17 cellular contexts compared by ENCODE assay signal in the genomic region with DNA sequence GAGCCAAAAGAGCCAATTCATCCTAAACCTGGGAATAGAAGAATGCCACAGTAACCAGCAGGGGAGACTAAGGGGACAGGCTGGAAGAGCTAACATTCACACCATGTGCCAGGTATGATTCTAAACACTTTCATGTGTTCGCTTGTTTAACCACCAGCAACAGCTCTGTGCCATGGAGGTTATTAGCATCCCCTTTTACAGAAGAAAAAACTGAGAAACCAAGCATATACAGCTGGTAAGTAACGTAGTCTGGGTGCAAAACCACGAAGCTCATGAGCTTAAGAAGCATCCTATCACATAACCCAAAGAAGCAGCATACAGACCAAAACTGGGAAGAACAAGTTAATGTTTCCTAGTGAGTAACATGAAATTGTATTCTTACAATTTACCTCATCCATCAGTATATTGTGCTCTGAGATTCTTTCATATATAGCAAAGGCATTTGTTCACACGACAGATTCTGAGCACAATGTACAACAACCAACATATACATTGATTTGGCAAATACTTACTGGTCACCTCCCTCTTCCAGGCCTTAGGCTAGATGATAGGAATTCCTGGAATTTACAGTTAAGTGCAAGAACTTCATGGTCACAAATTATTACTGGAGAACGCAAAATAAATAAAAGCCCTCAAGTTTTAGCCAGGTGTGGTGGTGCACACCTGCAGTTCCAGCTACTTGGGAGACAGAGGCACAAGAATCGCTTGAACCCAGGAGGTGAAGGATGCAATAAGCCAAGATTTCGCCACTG. TPM values are rescaled to one million over a fixed set of nuclear protein-coding genes. Genes with fewer than 3 reads are reported as not detected.
DNase-seq lines count a peak whose midpoint lies in the region; ATAC-seq, FAIRE-seq and TF ChIP-seq lines count a peak whose summit lies in the region.
"Had no signal": no experiment of that assay in that cellular context is flagged by ENCODE, and none has a peak within 500 bp of the region (broad histone marks: within the 10 kb centered on the region; RNA-seq: fewer than 3 reads in every experiment).

No MANE protein-coding gene starts in this region.

- no peaks in the 10 kb centered on the region for H3K9me3 Mint-ChIP-seq in activated naive CD8-positive, alpha-beta T cell treated with anti-CD3 and anti-CD28 coated beads for 36 hours
- H3K9me3 Mint-ChIP-seq: H9 had no signal

- no peak overlapping the region for H4K91ac ChIP-seq in IMR-90 (ENCODE audit: insufficient read depth, low read depth, low read length)

- H4K20me1 ChIP-seq in IMR-90 (ENCODE audit: insufficient read depth, low read length) (no peaks in the 10 kb centered on the region), PC-9 (ENCODE audit: insufficient read depth) (no peaks in the 10 kb centered on the region)

- H3K27me3 ChIP-seq in IMR-90 (ENCODE audit: control insufficient read depth, insufficient read depth, low read length) (no peaks in the 10 kb centered on the region), PC-9 (ENCODE audit: insufficient read depth, low read depth) (no peaks in the 10 kb centered on the region), mesendoderm (ENCODE audit: insufficient read depth, low read length, poor library complexity) (no peaks in the 10 kb centered on the region)

- H2AK9ac ChIP-seq in IMR-90 (replicated peaks; ENCODE audit: low read depth, low read length, poor library complexity), result no peak overlapping the region

- no peak overlapping the region for H3K23ac ChIP-seq in IMR-90 (ENCODE audit: low read depth, low read length)
- H3K23ac ChIP-seq in mesendoderm (ENCODE audit: low read length), result no peak overlapping the region

- no peaks in the 10 kb centered on the region for H3K36me3 Mint-ChIP-seq in activated naive CD8-positive, alpha-beta T cell treated with anti-CD3 and anti-CD28 coated beads for 36 hours

- intact Hi-C loops in IMR-90 (cut with micrococcal nuclease) (no loop called here), PC-9 (cut with micrococcal nuclease; ENCODE audit: unreplicated experiment) (no loop called here)

- CTCF ChIA-PET in IMR-90 (lab: Yijun Ruan, JAX), result interaction anchor here (1.0 kb wide), 1 partner anchor 11 kb away, joined by 8 read pairs; no protein-coding TSS in a partner anchor
- CTCF ChIA-PET in PC-9 (lab: Charles Lee), result no interaction called here

- H2BK20ac ChIP-seq in IMR-90 (ENCODE audit: low read depth, low read length), result no peak overlapping the region

- H3K4me3 Mint-ChIP-seq in activated naive CD8-positive, alpha-beta T cell treated with anti-CD3 and anti-CD28 coated beads for 36 hours, result no peak overlapping the region
- H3K4me3 Mint-ChIP-seq: H9 had no signal

- H3K4me2 ChIP-seq in IMR-90 (ENCODE audit: low read depth, low read length), result no peak overlapping the region
- H3K4me2 ChIP-seq in PC-9, result 0 out of 2 replicates have a peak overlapping the region, but pooled peaks have one; percentile 1
- no peak overlapping the region for H3K4me2 ChIP-seq in mesendoderm (ENCODE audit: low read length)

- H3K9ac ChIP-seq in IMR-90 (ENCODE audit: low read depth, low read length) (no peak overlapping the region), mesendoderm (ENCODE audit: low read length) (no peak overlapping the region)

- no peak overlapping the region for H2AK5ac ChIP-seq in IMR-90 (ENCODE audit: low read depth, low read length)
- H2AK5ac ChIP-seq in mesendoderm (ENCODE audit: low read length), result no peak overlapping the region

- H3K9me3 ChIP-seq in IMR-90 (ENCODE audit: control insufficient read depth, insufficient read depth, low read length) (no peaks in the 10 kb centered on the region), PC-9 (ENCODE audit: insufficient read depth, low read depth) (no peaks in the 10 kb centered on the region; the same call in 1 of the 2 replicates)

- no peak overlapping the region for H3K27ac ChIP-seq in IMR-90 (ENCODE audit: insufficient read depth, low read length)
- H3K27ac ChIP-seq in PC-9, result no peak overlapping the region
- no peak overlapping the region for H3K27ac ChIP-seq in mesendoderm (ENCODE audit: low read depth, low read length)
- H3K27ac ChIP-seq: HL-60 had no signal

- peaks cover 4% of the 10 kb centered on the region for H3K4me1 Mint-ChIP-seq in activated naive CD8-positive, alpha-beta T cell treated with anti-CD3 and anti-CD28 coated beads for 36 hours

- H3K9me1 ChIP-seq in IMR-90 (ENCODE audit: insufficient read depth, low read length), result peaks cover 3% of the 10 kb centered on the region; the same call in 1 of the 2 replicates

- H3K4ac ChIP-seq in IMR-90 (ENCODE audit: low read depth, low read length) (no peak overlapping the region), mesendoderm (ENCODE audit: low read depth, low read length) (no peak overlapping the region)

- dilution Hi-C loops in IMR-90 (cut with HindIII; ENCODE audit: low sequenced_read_pairs, unreplicated experiment), result no loop called here

- H3K18ac ChIP-seq in IMR-90 (ENCODE audit: low read depth, low read length), result no peak overlapping the region
- no peak overlapping the region for H3K18ac ChIP-seq in mesendoderm (ENCODE audit: low read length)

- H3K79me1 ChIP-seq in IMR-90 (ENCODE audit: low read depth in 1 of 2, low read length in 2 of 2) (no peaks in the 10 kb centered on the region), mesendoderm (ENCODE audit: low read length) (no peaks in the 10 kb centered on the region)

- FAIRE-seq in G401.6 (lab: Jason Lieb, UNC), result peak; percentile 27

- H3K4me1 ChIP-seq in IMR-90 (ENCODE audit: control insufficient read depth, insufficient read depth, low read length) (peaks cover 1% of the 10 kb centered on the region), PC-9 (replicated peaks; ENCODE audit: insufficient read depth) (peaks cover 38% of the 10 kb centered on the region), mesendoderm (ENCODE audit: control insufficient read depth, low read depth, low read length) (peaks cover 3% of the 10 kb centered on the region)

- no peak overlapping the region for H3K56ac ChIP-seq in IMR-90 (ENCODE audit: extremely low read depth, insufficient read depth, low read length)
- H3K56ac ChIP-seq in mesendoderm (ENCODE audit: low read length), result no peak overlapping the region

- TF ChIP-seq CTCF in IMR-90 (conservative IDR thresholded peaks at IDR 0.05; ENCODE audit: low read depth, low read length), result no peak
- TF ChIP-seq CTCF in PC-9 (conservative IDR thresholded peaks at IDR 0.05), result no peak
- no peak for TF ChIP-seq CTCF in omental fat pad (IDR thresholded peaks at IDR 0.05)

- H3K27me3 Mint-ChIP-seq in activated naive CD8-positive, alpha-beta T cell treated with anti-CD3 and anti-CD28 coated beads for 36 hours, result no peaks in the 10 kb centered on the region

- no peak overlapping the region for H3K27ac Mint-ChIP-seq in activated naive CD8-positive, alpha-beta T cell treated with anti-CD3 and anti-CD28 coated beads for 36 hours
- H3K27ac Mint-ChIP-seq: H9 had no signal

- H3K4me3 ChIP-seq in IMR-90 (ENCODE audit: insufficient read depth, low read depth, low read length), result no peak overlapping the region
- H3K4me3 ChIP-seq in PC-9, result no peak overlapping the region
- H3K4me3 ChIP-seq in mesendoderm (ENCODE audit: low read length), result no peak overlapping the region

- H2BK15ac ChIP-seq in IMR-90 (ENCODE audit: low read depth, low read length), result no peak overlapping the region
- H2BK15ac ChIP-seq in mesendoderm (replicated peaks; ENCODE audit: low read depth), result no peak overlapping the region

- H3K14ac ChIP-seq in IMR-90 (replicated peaks; ENCODE audit: low read depth, low read length), result no peak overlapping the region

- no peak overlapping the region for H4K8ac ChIP-seq in IMR-90 (ENCODE audit: low read depth in 2 of 2, low read length in 2 of 2)
- H4K8ac ChIP-seq in mesendoderm (ENCODE audit: low read depth, low read length), result no peak overlapping the region

- no peak for TF ChIP-seq POLR2A in IMR-90 (IDR thresholded peaks at IDR 0.05; ENCODE audit: low read depth, low read length)

- H3K79me2 ChIP-seq in PC-9 (ENCODE audit: low read depth), result no peaks in the 10 kb centered on the region
- H3K79me2 ChIP-seq in mesendoderm (ENCODE audit: control insufficient read depth, insufficient read depth, low read length), result no peaks in the 10 kb centered on the region

- in situ Hi-C loops in IMR-90 (cut with MboI; ENCODE audit: low sequenced_read_pairs), result no loop called here

- POLR2A ChIA-PET in IMR-90 (lab: Charles Lee; ENCODE audit: unreplicated experiment) (no interaction called here), PC-9 (lab: Charles Lee; ENCODE audit: unreplicated experiment) (interaction anchor here (0.5 kb wide), 1 partner anchor 454 kb away, joined by 4 read pairs; no protein-coding TSS in a partner anchor)

- no peaks in the 10 kb centered on the region for H3K9me2 ChIP-seq in PC-9 (ENCODE audit: insufficient read depth)

- no peak for TF ChIP-seq RAD21 in IMR-90 (IDR thresholded peaks at IDR 0.05; ENCODE audit: low read length)

- no peaks in the 10 kb centered on the region for H3K36me3 ChIP-seq in IMR-90 (ENCODE audit: control insufficient read depth, insufficient read depth, low read length)
- no peaks in the 10 kb centered on the region for H3K36me3 ChIP-seq in PC-9 (ENCODE audit: low read depth)
- H3K36me3 ChIP-seq in mesendoderm (ENCODE audit: control insufficient read depth, insufficient read depth, low read length), result no peaks in the 10 kb centered on the region

- ATAC-seq in IMR-90 (ENCODE audit: low read depth) (peak; percentile 27; the same call in 1 of the 2 replicates), HG02763 (IDR thresholded peaks at IDR 0.05; ENCODE audit: unreplicated experiment) (no peak), omental fat pad (ENCODE audit: low FRiP score) (no peak)

- BruUV-seq in IMR-90 (replicated peaks; lab: Mats Ljungman, UMichigan) (no TSS peak), PC-9 (replicated peaks; lab: Mats Ljungman, UMichigan) (no TSS peak)

- no peak overlapping the region for H2BK5ac ChIP-seq in IMR-90 (ENCODE audit: low read depth, low read length, poor library complexity, severe bottlenecking)
- no peak overlapping the region for H2BK5ac ChIP-seq in mesendoderm (ENCODE audit: low read length)

- H2AFZ ChIP-seq in IMR-90 (replicated peaks; ENCODE audit: low read length, poor library complexity) (no peak overlapping the region), PC-9 (no peak overlapping the region)

- H4K5ac ChIP-seq in IMR-90 (ENCODE audit: low read depth, low read length) (no peak overlapping the region), mesendoderm (ENCODE audit: low read length) (no peak overlapping the region)

- H3F3A ChIP-seq in PC-9 (ENCODE audit: insufficient read depth, low read depth), result peaks cover 16% of the 10 kb centered on the region

- DNase-seq in IMR-90 (no peak), PC-9 (peak in 1 of 2 experiments; percentile 84), mesendoderm (peak; percentile 49), omental fat pad (ENCODE audit: low spot score) (no peak)
- no peak for DNase-seq in activated naive CD8-positive, alpha-beta T cell treated with anti-CD3 and anti-CD28 coated beads for 36 hours
- DNase-seq: COR-L47; EL; H9; KG1; NCI-H1048; NCI-H1436 treated with DMSO at 0.1 percent for 48 hours; NCI-H2081 treated with DMSO at 0.1 percent for 48 hours; NCI-H526; NK-92 treated with Interleukin-12 subunit alpha and Interleukin-12 subunit beta, amount 100 ng/mL, for 24 hours had no signal

- H2BK120ac ChIP-seq in IMR-90 (ENCODE audit: low read depth, low read length) (no peak overlapping the region), mesendoderm (ENCODE audit: low read depth, low read length) (no peak overlapping the region)

- no CpG with 5 or more reads among the region's 7 CpGs for WGBS in IMR-90 (ENCODE audit: extremely low coverage in 2 of 2, insufficient read length in 1 of 2), 2 experiments
- no CpG with 5 or more reads among the region's 7 CpGs for WGBS in mesendoderm (ENCODE audit: extremely low coverage, insufficient coverage, low lambda C conversion rate)

RNA-seq across cellular contexts. Expression of a gene that starts 36.5 kb away (rescaled TPM):
- total RNA-seq in IMR-90 (2012; rRNA removed), result 18.6 and 35.6 TPM in 2 replicates
- 111 and 119 TPM in 2 replicates for polyA plus RNA-seq in IMR-90 (2012; rRNA removed)
- 20.4 and 31.8 TPM in 2 replicates for polyA plus RNA-seq in IMR-90 (2012; cell fraction: cytosol; rRNA removed)
- 9.3 and 76.5 TPM in 2 replicates for polyA plus RNA-seq in IMR-90 (2012; cell fraction: nucleus; rRNA removed; ENCODE audit: low replicate concordance)
- 245 and 290 TPM in 2 replicates for total RNA-seq in PC-9 (2021)
- polyA plus RNA-seq in mesendoderm (2013, experiment 1 of 2), result 641 TPM
- polyA plus RNA-seq in mesendoderm (2013, experiment 2 of 2), result 604 TPM
- total RNA-seq in omental fat pad, result 10 to 100 TPM; 53.1 to 92.4 (median 67.0) TPM
- 100 to 1,000 TPM; 253 to 254 TPM for total RNA-seq in activated naive CD8-positive, alpha-beta T cell treated with anti-CD3 and anti-CD28 coated beads for 36 hours
